In genomic region chr17:76994237-76994637, GRCh38 we compare ENCODE assay signal across 17 cellular contexts.
A peak's percentile ranks its signal among the peaks of the same experiment; 100 is the strongest.
DNase-seq lines count a peak whose midpoint lies in the region; ATAC-seq and TF ChIP-seq lines count a peak whose summit lies in the region.
"Had no signal": no experiment of that assay in that cellular context is flagged by ENCODE, and none has a peak within 500 bp of the region (broad histone marks: within the 10 kb centered on the region; RNA-seq: fewer than 3 reads in every experiment).

No MANE protein-coding gene starts in this region.

- no peaks in the 10 kb centered on the region for H3K36me3 Mint-ChIP-seq in activated T-helper 17 cell treated with anti-CD3 and anti-CD28 coated beads, Interleukin-2, amount 50 U/mL, for 72 hours (ENCODE audit: low read depth)
- H3K36me3 Mint-ChIP-seq in naive thymus-derived CD4-positive, alpha-beta T cell = peaks cover 0 to 4% (median 0%) of the 10 kb centered on the region in 5 donors
- H3K36me3 Mint-ChIP-seq: activated naive CD8-positive, alpha-beta T cell treated with anti-CD3 and anti-CD28 coated beads for 36 hours; immature natural killer cell had no signal

- H3K27ac ChIP-seq in HUES64 (ENCODE audit: low read depth, low read length) = peak overlapping the region; percentile 59; the same call in 1 of the 2 replicates
- peak overlapping the region; percentile 23 for H3K27ac ChIP-seq in naive thymus-derived CD4-positive, alpha-beta T cell (ENCODE audit: low read depth, low read length)
- H3K27ac ChIP-seq: coronary artery, thoracic aorta had no signal

- CTCF ChIA-PET in naive thymus-derived CD4-positive, alpha-beta T cell (lab: Charles Lee) = no interaction called here

- no peaks in the 10 kb centered on the region for H3K9me3 ChIP-seq in HUES64 (ENCODE audit: insufficient read depth, low read depth, low read length)
- no peaks in the 10 kb centered on the region for H3K9me3 ChIP-seq in naive thymus-derived CD4-positive, alpha-beta T cell (ENCODE audit: control insufficient read depth in 2 of 3, low read length in 3 of 3)
- H3K9me3 ChIP-seq: thoracic aorta had no signal

- DNase-seq in COLO829 (ENCODE audit: low spot score) (peak; percentile 42), foreskin fibroblast (no peak), NCI-H226 (no peak), activated gamma-delta T cell (lab: John Stamatoyannopoulos, UW) (no peak)
- no peak for DNase-seq in naive thymus-derived CD4-positive, alpha-beta T cell
- DNase-seq in central memory CD4-positive, alpha-beta T cell = no peak
- DNase-seq: activated CD8-positive, alpha-beta memory T cell treated with anti-CD3 and anti-CD28 coated beads for 24 hours; activated naive CD8-positive, alpha-beta T cell treated with anti-CD3 and anti-CD28 coated beads for 36 hours; foreskin melanocyte; immature natural killer cell; NCI-H1694; OCI-M1; small intestine had no signal

- no peaks in the 10 kb centered on the region for H3K27me3 Mint-ChIP-seq in activated T-helper 17 cell treated with anti-CD3 and anti-CD28 coated beads, Interleukin-2, amount 50 U/mL, for 72 hours
- no peaks in the 10 kb centered on the region for H3K27me3 Mint-ChIP-seq in naive thymus-derived CD4-positive, alpha-beta T cell
- H3K27me3 Mint-ChIP-seq: activated naive CD8-positive, alpha-beta T cell treated with anti-CD3 and anti-CD28 coated beads for 36 hours had no signal

- H3K4me1 ChIP-seq in HUES64 (ENCODE audit: insufficient read depth, low read length) = peaks cover 33% of the 10 kb centered on the region
- peaks cover 28 to 49% of the 10 kb centered on the region in 2 donors for H3K4me1 ChIP-seq in naive thymus-derived CD4-positive, alpha-beta T cell (ENCODE audit: control insufficient read depth in 2 of 2, insufficient read depth in 2 of 2, low read length in 2 of 2)

- peak overlapping the region; percentile 58 for H3K27ac Mint-ChIP-seq in activated T-helper 17 cell treated with anti-CD3 and anti-CD28 coated beads, Interleukin-2, amount 50 U/mL, for 72 hours
- peak overlapping the region; percentile 51 to 93 (median 87) for H3K27ac Mint-ChIP-seq in naive thymus-derived CD4-positive, alpha-beta T cell
- H3K27ac Mint-ChIP-seq: activated naive CD8-positive, alpha-beta T cell treated with anti-CD3 and anti-CD28 coated beads for 36 hours had no signal

- no peak overlapping the region for H3K9ac ChIP-seq in HUES64 (ENCODE audit: low read depth, low read length)

- no peaks in the 10 kb centered on the region for H3K36me3 ChIP-seq in HUES64 (ENCODE audit: insufficient read depth, low read length)
- no peaks in the 10 kb centered on the region for H3K36me3 ChIP-seq in naive thymus-derived CD4-positive, alpha-beta T cell (ENCODE audit: control insufficient read depth in 2 of 3, insufficient read depth in 3 of 3, low read length in 3 of 3)
- H3K36me3 ChIP-seq: thoracic aorta had no signal

- no peaks in the 10 kb centered on the region for H3K9me3 Mint-ChIP-seq in activated T-helper 17 cell treated with anti-CD3 and anti-CD28 coated beads, Interleukin-2, amount 50 U/mL, for 72 hours
- H3K9me3 Mint-ChIP-seq in naive thymus-derived CD4-positive, alpha-beta T cell = no peaks in the 10 kb centered on the region
- H3K9me3 Mint-ChIP-seq: activated naive CD8-positive, alpha-beta T cell treated with anti-CD3 and anti-CD28 coated beads for 36 hours; immature natural killer cell had no signal

- peaks cover 24% of the 10 kb centered on the region for H3K4me1 Mint-ChIP-seq in activated T-helper 17 cell treated with anti-CD3 and anti-CD28 coated beads, Interleukin-2, amount 50 U/mL, for 72 hours
- H3K4me1 Mint-ChIP-seq in naive thymus-derived CD4-positive, alpha-beta T cell = peaks cover 28 to 65% (median 54%) of the 10 kb centered on the region in 7 donors

- WGBS in HUES64 = 77% methylated on average over 6 of the region's 6 CpGs

- intact Hi-C loops in naive thymus-derived CD4-positive, alpha-beta T cell (cut with micrococcal nuclease) = loop anchor here in 1 of 2 donors (10.0 kb wide), 1 partner anchor 69 kb away; no protein-coding TSS in a partner anchor

- TF ChIP-seq CTCF in foreskin fibroblast (IDR thresholded peaks at IDR 0.05; ENCODE audit: low read depth, low read length) = no peak

- POLR2A ChIA-PET in naive thymus-derived CD4-positive, alpha-beta T cell (lab: Charles Lee) = interaction anchor here (0.6 to 2.1 kb wide), 2 partner anchors 13 to 25 kb away, joined by 3 to 8 read pairs; no protein-coding TSS in a partner anchor

- H3K4me3 ChIP-seq in HUES64 (ENCODE audit: low read length) = no peak overlapping the region
- H3K4me3 ChIP-seq in naive thymus-derived CD4-positive, alpha-beta T cell (ENCODE audit: low read length) = no peak overlapping the region
- no peak overlapping the region for H3K4me3 ChIP-seq in foreskin fibroblast (ENCODE audit: low read depth in 1 of 2, low read length in 2 of 2)
- H3K4me3 ChIP-seq: coronary artery, thoracic aorta had no signal

- ATAC-seq in activated T-helper 17 cell treated with anti-CD3 and anti-CD28 coated beads, Interleukin-2, amount 50 U/mL, for 72 hours (replicated peaks) = no peak
- no peak for ATAC-seq in naive thymus-derived CD4-positive, alpha-beta T cell

- no peaks in the 10 kb centered on the region for H3K27me3 ChIP-seq in HUES64 (ENCODE audit: insufficient read depth, low read length)
- no peaks in the 10 kb centered on the region for H3K27me3 ChIP-seq in naive thymus-derived CD4-positive, alpha-beta T cell (ENCODE audit: control insufficient read depth in 2 of 2, insufficient read depth in 2 of 2, low read length in 2 of 2)

- H3K4me3 Mint-ChIP-seq in activated T-helper 17 cell treated with anti-CD3 and anti-CD28 coated beads, Interleukin-2, amount 50 U/mL, for 72 hours = no peak overlapping the region
- peak overlapping the region in 5 of 10 donors; percentile 29 to 53 (median 35) for H3K4me3 Mint-ChIP-seq in naive thymus-derived CD4-positive, alpha-beta T cell
- H3K4me3 Mint-ChIP-seq: activated naive CD8-positive, alpha-beta T cell treated with anti-CD3 and anti-CD28 coated beads for 36 hours; immature natural killer cell had no signal
